8 cellular contexts compared by ENCODE assay signal in the genomic region with DNA sequence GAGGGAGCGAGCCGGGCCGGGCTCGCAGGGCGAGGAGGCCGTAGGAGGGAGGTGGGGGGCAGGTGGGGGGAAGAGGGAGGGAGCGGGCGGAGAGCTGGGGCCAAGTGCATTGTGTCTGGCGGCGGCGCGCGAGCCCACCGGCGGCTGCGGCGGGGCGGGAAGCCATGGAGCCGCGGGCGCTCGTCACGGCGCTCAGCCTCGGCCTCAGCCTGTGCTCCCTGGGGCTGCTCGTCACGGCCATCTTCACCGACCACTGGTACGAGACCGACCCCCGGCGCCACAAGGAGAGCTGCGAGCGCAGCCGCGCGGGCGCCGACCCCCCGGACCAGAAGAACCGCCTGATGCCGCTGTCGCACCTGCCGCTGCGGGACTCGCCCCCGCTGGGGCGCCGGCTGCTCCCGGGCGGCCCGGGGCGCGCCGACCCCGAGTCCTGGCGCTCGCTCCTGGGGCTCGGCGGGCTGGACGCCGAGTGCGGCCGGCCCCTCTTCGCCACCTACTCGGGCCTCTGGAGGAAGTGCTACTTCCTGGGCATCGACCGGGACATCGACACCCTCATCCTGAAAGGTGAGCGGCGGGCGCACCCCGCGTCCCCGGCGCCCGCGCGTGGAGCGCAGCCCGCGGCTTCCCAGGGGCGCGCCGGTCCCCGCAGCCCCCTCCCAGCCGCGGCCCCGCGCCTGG. TPM values are rescaled to one million over a fixed set of nuclear protein-coding genes. Genes with fewer than 3 reads are reported as not detected.
DNase-seq lines count a peak whose midpoint lies in the region; ATAC-seq, FAIRE-seq and TF ChIP-seq lines count a peak whose summit lies in the region.

A gene (plus strand): TSS at position 107 of the 678 bp plus-strand sequence. CDS start 58 bp downstream, at position 165.

- H3K27ac Mint-ChIP-seq in CD8-positive, alpha-beta T cell = no peak within 1 kb of the TSS

- no peak for TF ChIP-seq POLR2A in testis (IDR thresholded peaks at IDR 0.05)

- WGBS in testis, 2 donors = 0 to 1% methylated on average over 24 to 27 of the region's 90 CpGs

- DNase-seq in CD8-positive, alpha-beta T cell = no peak
- DNase-seq in bronchial epithelial cell (ENCODE audit: low read depth) = no peak
- no peak for DNase-seq in left lobe of liver (ENCODE audit: low spot score)
- no peak for DNase-seq in testis
- no peak for DNase-seq in NCI-H1105 treated with DMSO at 0.1 percent for 48 hours (lab: John Stamatoyannopoulos, UW)
- no peak for DNase-seq in activated CD4-positive, alpha-beta T cell treated with anti-CD3 and anti-CD28 coated beads for 4 hours

- H3K4me1 Mint-ChIP-seq in CD8-positive, alpha-beta T cell (ENCODE audit: low read depth) = peaks cover 11% of the 10 kb centered on the region

- no peaks in the 10 kb centered on the region for H3K36me3 ChIP-seq in CD8-positive, alpha-beta T cell (ENCODE audit: insufficient read depth, low read length)
- H3K36me3 ChIP-seq in bronchial epithelial cell (ENCODE audit: control insufficient read depth, insufficient read depth, low read length) (no peaks in the 10 kb centered on the region), testis (ENCODE audit: low read depth, missing control alignments) (no peaks in the 10 kb centered on the region)

- FAIRE-seq in bronchial epithelial cell (lab: Jason Lieb, UNC) = no peak

- ATAC-seq in CD8-positive, alpha-beta T cell = no peak
- ATAC-seq in HG03442 (IDR thresholded peaks at IDR 0.05; ENCODE audit: unreplicated experiment) (peak; percentile 51), left lobe of liver (peak; percentile 40), GM19452 (IDR thresholded peaks at IDR 0.05; ENCODE audit: unreplicated experiment) (no peak)

- no peak within 1 kb of the TSS for H3K27ac ChIP-seq in CD8-positive, alpha-beta T cell (ENCODE audit: low read depth, low read length)
- H3K27ac ChIP-seq in testis = no peak within 1 kb of the TSS

- no peak for TF ChIP-seq CTCF in CD8-positive, alpha-beta T cell (IDR thresholded peaks at IDR 0.05)
- TF ChIP-seq CTCF in bronchial epithelial cell (IDR thresholded peaks at IDR 0.05; ENCODE audit: insufficient read depth, low read length, severe bottlenecking) = no peak
- no peak for TF ChIP-seq CTCF in testis (IDR thresholded peaks at IDR 0.05)

- H3K4me3 Mint-ChIP-seq in CD8-positive, alpha-beta T cell = peak within 1 kb of the TSS; percentile 42

- H3K9me3 Mint-ChIP-seq in CD8-positive, alpha-beta T cell = no peaks in the 10 kb centered on the region

- no peak within 1 kb of the TSS for H3K4me3 ChIP-seq in CD8-positive, alpha-beta T cell (ENCODE audit: low read depth, low read length)
- H3K4me3 ChIP-seq in bronchial epithelial cell (ENCODE audit: low read depth, low read length) (peak within 1 kb of the TSS; percentile 12), testis (peak within 1 kb of the TSS; percentile 41 to 42)

- H3K27me3 ChIP-seq in CD8-positive, alpha-beta T cell (ENCODE audit: insufficient read depth, low read length) = no peaks in the 10 kb centered on the region
- peaks cover 22% of the 10 kb centered on the region for H3K27me3 ChIP-seq in bronchial epithelial cell (ENCODE audit: control insufficient read depth, insufficient read depth, low read length)
- H3K27me3 ChIP-seq in testis = no peaks in the 10 kb centered on the region

- intact Hi-C loops in CD8-positive, alpha-beta T cell (cut with DNase I, micrococcal nuclease) = no loop called here
- intact Hi-C loops in testis (cut with DNase I; ENCODE audit: low total_unique reads) = no loop called here

- H3K27me3 Mint-ChIP-seq in CD8-positive, alpha-beta T cell (ENCODE audit: low read depth) = peaks cover 52% of the 10 kb centered on the region

- H3K36me3 Mint-ChIP-seq in CD8-positive, alpha-beta T cell = no peaks in the 10 kb centered on the region

- no peaks in the 10 kb centered on the region for H3K4me1 ChIP-seq in CD8-positive, alpha-beta T cell (ENCODE audit: insufficient read depth, low read length)
- H3K4me1 ChIP-seq in testis = peaks cover 7% of the 10 kb centered on the region

- POLR2A ChIA-PET in CD8-positive, alpha-beta T cell (lab: Charles Lee) = no interaction called here

- CTCF ChIA-PET in CD8-positive, alpha-beta T cell (lab: Charles Lee) = no interaction called here

- no peaks in the 10 kb centered on the region for H3K9me3 ChIP-seq in CD8-positive, alpha-beta T cell (ENCODE audit: low read length)
- no peaks in the 10 kb centered on the region for H3K9me3 ChIP-seq in testis

RNA-seq across cellular contexts. Expression of the gene that starts here (rescaled TPM):
- total RNA-seq in CD8-positive, alpha-beta T cell = under 1 TPM; 0.22 to 0.25 TPM
- total RNA-seq in bronchial epithelial cell = 0.26 and 0.51 TPM in 2 replicates
- total RNA-seq in left lobe of liver = 0.81 TPM
- 1 to 10 TPM; 3.4 to 5.7 TPM for total RNA-seq in testis
- 1.9 TPM for polyA plus RNA-seq in testis (ENCODE audit: insufficient read depth, low read depth, low replicate concordance)

Comparison
In these comparisons a context has a peak if more than half of its experiments do, and no peak if none do; other contexts are left out.
1. Peak in ATAC-seq in left lobe of liver; RNA of the gene not detected or under 1 TPM.